8 cellular contexts compared by ENCODE assay signal in genomic region chr15:28086175-28086703, GRCh38. TPM values are rescaled to one million over a fixed set of nuclear protein-coding genes. Genes with fewer than 3 reads are reported as not detected.
A peak's percentile ranks its signal among the peaks of the same experiment; 100 is the strongest.
DNase-seq lines count a peak whose midpoint lies in the region; ATAC-seq and TF ChIP-seq lines count a peak whose summit lies in the region.

No MANE protein-coding gene starts in this region.

- peak; percentile 99 for ATAC-seq in GM18502 (IDR thresholded peaks at IDR 0.05; ENCODE audit: poor library complexity, unreplicated experiment)
- peak; percentile 94 for ATAC-seq in HG02763 (IDR thresholded peaks at IDR 0.05; ENCODE audit: unreplicated experiment)
- ATAC-seq in esophagus mucosa: peak; percentile 93
- peak; percentile 82 for ATAC-seq in omental fat pad (ENCODE audit: low FRiP score)

- TF ChIP-seq CTCF in omental fat pad (IDR thresholded peaks at IDR 0.05): no peak

- DNase-seq in AG20443 (ENCODE audit: low spot score): peak; percentile 85
- peak; percentile 87 for DNase-seq in NAMALWA (ENCODE audit: low spot score)
- peak; percentile 43 to 62 for DNase-seq in activated CD4-positive, alpha-beta T cell treated with anti-CD3 and anti-CD28 coated beads, Interleukin-2, amount 50 U/mL, for 48 hours
- no peak for DNase-seq in omental fat pad (ENCODE audit: low spot score)
- no peak for DNase-seq in occipital lobe (lab: John Stamatoyannopoulos, UW)

RNA-seq across cellular contexts. Expression of gene OCA2, which starts 12.9 kb away (rescaled TPM):
- 1.6 TPM for total RNA-seq in esophagus mucosa
- total RNA-seq in omental fat pad: 1 to 10 TPM in 1 of 4 donors, under 1 TPM in 1, not detected in 2; 0.19 to 1.1 TPM
- total RNA-seq in occipital lobe: 25.7 TPM

Comparison
In these comparisons a context has a peak if more than half of its experiments do, and no peak if none do; other contexts are left out.
1. DNase-seq: peak in AG20443 (single experiment), NAMALWA (single experiment) and activated CD4-positive, alpha-beta T cell treated with anti-CD3 and anti-CD28 coated beads, Interleukin-2, amount 50 U/mL, for 48 hours (2 of 2); none in omental fat pad (single experiment) and occipital lobe (single experiment).
2. RNA of gene OCA2, which starts 12.9 kb away (total RNA-seq): 25.7 TPM in occipital lobe (single experiment); 1.6 TPM in esophagus mucosa (single experiment) and 0.19 to 1.1 TPM in omental fat pad; every median in the first group is over 10 times any median in the second.
3. Peak in every context shown above with its lines, with median percentiles within 50 percentile points of each other: ATAC-seq.